Comparison of ENCODE assay signal across 17 cellular contexts in genomic region chr11:61377461-61378160, GRCh38. TPM values are rescaled to one million over a fixed set of nuclear protein-coding genes. Genes with fewer than 3 reads are reported as not detected.
DNase-seq lines count a peak whose midpoint lies in the region; FAIRE-seq and TF ChIP-seq lines count a peak whose summit lies in the region.
"Had no signal": no experiment of that assay in that cellular context is flagged by ENCODE, and none has a peak within 500 bp of the region (broad histone marks: within the 10 kb centered on the region; RNA-seq: fewer than 3 reads in every experiment).

No MANE protein-coding gene starts in this region.

- H3K4me2 ChIP-seq in PC-9 (0 out of 2 replicates have a peak overlapping the region, but pooled peaks have one; percentile 42), endothelial cell of umbilical vein (ENCODE audit: insufficient read depth, low read length) (no peak overlapping the region), neural progenitor cell (no peak overlapping the region)

- no peak overlapping the region for H3K9ac ChIP-seq in endothelial cell of umbilical vein (replicated peaks; ENCODE audit: extremely low read depth, insufficient read depth, low read length)
- H3K9ac ChIP-seq in neural progenitor cell = no peak overlapping the region

- H3K9me3 ChIP-seq in PC-9 (ENCODE audit: insufficient read depth, low read depth) (peaks cover 5% of the 10 kb centered on the region), endothelial cell of umbilical vein (replicated peaks; ENCODE audit: control insufficient read depth, insufficient read depth, low read length) (no peaks in the 10 kb centered on the region), neural progenitor cell (ENCODE audit: low read depth) (peaks cover 12% of the 10 kb centered on the region)

- peak; percentile 37 for FAIRE-seq in endothelial cell of umbilical vein (lab: Jason Lieb, UNC)
- FAIRE-seq: HepG2 had no signal

- H3K27ac Mint-ChIP-seq in CD14-positive monocyte (peak overlapping the region; percentile 69 to 96 (median 89)), osteocyte (ENCODE audit: unreplicated experiment) (peak overlapping the region; percentile 91), neural progenitor cell (no peak overlapping the region)
- H3K27ac Mint-ChIP-seq: activated CD4-positive, alpha-beta memory T cell treated with anti-CD3 and anti-CD28 coated beads for 36 hours; activated naive CD8-positive, alpha-beta T cell treated with anti-CD3 and anti-CD28 coated beads, Interleukin-2, amount 10 ng/mL, durations not matched to agents 7 days and 5 days had no signal

- H3K27ac ChIP-seq in PC-9 (peak overlapping the region; percentile 62; the same call in 1 of the 2 replicates), endothelial cell of umbilical vein (ENCODE audit: insufficient read depth, low read depth, low read length) (no peak overlapping the region), neural progenitor cell (no peak overlapping the region)

- H3K27me3 Mint-ChIP-seq in CD14-positive monocyte (ENCODE audit: low read depth in 3 of 3) = peaks cover 0 to 5% (median 0%) of the 10 kb centered on the region in 3 donors
- no peaks in the 10 kb centered on the region for H3K27me3 Mint-ChIP-seq in osteocyte (ENCODE audit: unreplicated experiment)
- H3K27me3 Mint-ChIP-seq in neural progenitor cell (ENCODE audit: insufficient read depth, low read depth) = peaks cover 2% of the 10 kb centered on the region
- H3K27me3 Mint-ChIP-seq: activated CD4-positive, alpha-beta memory T cell treated with anti-CD3 and anti-CD28 coated beads for 36 hours; activated naive CD8-positive, alpha-beta T cell treated with anti-CD3 and anti-CD28 coated beads, Interleukin-2, amount 10 ng/mL, durations not matched to agents 7 days and 5 days; B cell had no signal

- H3K36me3 Mint-ChIP-seq in CD14-positive monocyte = peaks cover 17 to 25% of the 10 kb centered on the region in 2 donors
- peaks cover 7% of the 10 kb centered on the region for H3K36me3 Mint-ChIP-seq in osteocyte (ENCODE audit: unreplicated experiment)
- H3K36me3 Mint-ChIP-seq in neural progenitor cell = peaks cover 24% of the 10 kb centered on the region

- H3K79me2 ChIP-seq in PC-9 (ENCODE audit: low read depth) (no peaks in the 10 kb centered on the region), endothelial cell of umbilical vein (ENCODE audit: control insufficient read depth, insufficient read depth, low read length) (no peaks in the 10 kb centered on the region), neural progenitor cell (ENCODE audit: low read depth) (no peaks in the 10 kb centered on the region)

- H3K9me1 ChIP-seq in endothelial cell of umbilical vein (replicated peaks; ENCODE audit: control insufficient read depth, extremely low read depth, insufficient read depth, low read length) = no peaks in the 10 kb centered on the region

- CTCF ChIA-PET in PC-9 (lab: Charles Lee) (interaction anchor here (0.6 kb wide), 2 partner anchors 8 to 144 kb away, joined by 3 read pairs; no protein-coding TSS in a partner anchor), endothelial cell of umbilical vein (lab: Charles Lee) (interaction anchor here (2.5 to 4.5 kb wide), 2 partner anchors 7 to 41 kb away, joined by 11 to 24 read pairs; no protein-coding TSS in a partner anchor)

- no peak overlapping the region for H2AFZ ChIP-seq in PC-9
- no peak overlapping the region for H2AFZ ChIP-seq in endothelial cell of umbilical vein (ENCODE audit: low read depth, low read length)
- H2AFZ ChIP-seq in neural progenitor cell (replicated peaks) = no peak overlapping the region

- no peak for DNase-seq in CD14-positive monocyte (ENCODE audit: low spot score)
- DNase-seq in PC-9 = no peak
- no peak for DNase-seq in endothelial cell of umbilical vein (ENCODE audit: low read depth, low spot score)
- DNase-seq in osteocyte (ENCODE audit: extremely low spot score, unreplicated experiment) = no peak
- DNase-seq in neural progenitor cell (ENCODE audit: low spot score) = no peak
- no peak for DNase-seq in NCI-H2081 (lab: John Stamatoyannopoulos, UW)
- no peak for DNase-seq in NCI-H1436 (lab: John Stamatoyannopoulos, UW)
- no peak for DNase-seq in NCI-H2227 treated with DMSO at 0.1 percent for 48 hours (lab: John Stamatoyannopoulos, UW)
- DNase-seq: activated CD4-positive, alpha-beta memory T cell treated with anti-CD3 and anti-CD28 coated beads for 36 hours; activated naive CD8-positive, alpha-beta T cell treated with anti-CD3 and anti-CD28 coated beads, Interleukin-2, amount 10 ng/mL, durations not matched to agents 7 days and 5 days; activated T-cell treated with anti-CD3 and anti-CD28 coated beads, Interleukin-2, amount 50 U/mL, for 4 hours; head of caudate nucleus; NCI-H2107; SW 1271 had no signal

- TF ChIP-seq POLR2A in endothelial cell of umbilical vein (IDR thresholded peaks at IDR 0.05; ENCODE audit: low read depth, low read length) = no peak

- BruUV-seq in PC-9 (replicated peaks; lab: Mats Ljungman, UMichigan) = no TSS peak
- BruUV-seq in endothelial cell of umbilical vein (replicated peaks; lab: Mats Ljungman, UMichigan) = no TSS peak

- TF ChIP-seq CTCF in CD14-positive monocyte (IDR thresholded peaks at IDR 0.05) = no peak
- TF ChIP-seq CTCF in PC-9 (conservative IDR thresholded peaks at IDR 0.05) = no peak
- no peak for TF ChIP-seq CTCF in endothelial cell of umbilical vein (IDR thresholded peaks at IDR 0.05; ENCODE audit: extremely low read depth in 1 of 2, insufficient read depth in 1 of 2, low read depth in 1 of 2, low read length in 2 of 2)
- TF ChIP-seq CTCF in osteocyte (IDR thresholded peaks at IDR 0.05) = no peak
- TF ChIP-seq CTCF in neural progenitor cell (IDR thresholded peaks at IDR 0.05) = no peak

- H3K4me3 Mint-ChIP-seq in CD14-positive monocyte = no peak overlapping the region
- H3K4me3 Mint-ChIP-seq in osteocyte (ENCODE audit: unreplicated experiment) = no peak overlapping the region
- H3K4me3 Mint-ChIP-seq in neural progenitor cell = no peak overlapping the region
- H3K4me3 Mint-ChIP-seq: activated CD4-positive, alpha-beta memory T cell treated with anti-CD3 and anti-CD28 coated beads for 36 hours; activated naive CD8-positive, alpha-beta T cell treated with anti-CD3 and anti-CD28 coated beads, Interleukin-2, amount 10 ng/mL, durations not matched to agents 7 days and 5 days; activated T-cell treated with anti-CD3 and anti-CD28 coated beads, Interleukin-2, amount 50 U/mL, for 4 hours; B cell; neural crest cell had no signal

- dilution Hi-C loops in endothelial cell of umbilical vein (cut with MboI; ENCODE audit: extremely low pct_ligation_motif_present, low sequenced_read_pairs) = no loop called here

- H3K4me3 ChIP-seq in PC-9 = no peak overlapping the region
- no peak overlapping the region for H3K4me3 ChIP-seq in endothelial cell of umbilical vein (replicated peaks in 1 of 3; ENCODE audit: insufficient read depth in 1 of 3, low read depth in 1 of 3, low read length in 3 of 3)
- no peak overlapping the region for H3K4me3 ChIP-seq in neural progenitor cell

- H3K4me1 ChIP-seq in PC-9 (replicated peaks; ENCODE audit: insufficient read depth) = peaks cover 24% of the 10 kb centered on the region
- no peaks in the 10 kb centered on the region for H3K4me1 ChIP-seq in endothelial cell of umbilical vein (ENCODE audit: control insufficient read depth, extremely low read depth, insufficient read depth, low read length)
- H3K4me1 ChIP-seq in neural progenitor cell = no peaks in the 10 kb centered on the region

- intact Hi-C loops in CD14-positive monocyte (cut with micrococcal nuclease) (no loop called here), PC-9 (cut with micrococcal nuclease; ENCODE audit: unreplicated experiment) (no loop called here), endothelial cell of umbilical vein (cut with micrococcal nuclease) (no loop called here)

- H4K20me1 ChIP-seq in PC-9 (ENCODE audit: insufficient read depth) = no peaks in the 10 kb centered on the region
- no peaks in the 10 kb centered on the region for H4K20me1 ChIP-seq in endothelial cell of umbilical vein (replicated peaks; ENCODE audit: control insufficient read depth, extremely low read depth, insufficient read depth, low read length)
- H4K20me1 ChIP-seq in neural progenitor cell (ENCODE audit: low read depth) = no peaks in the 10 kb centered on the region

- H3K4me1 Mint-ChIP-seq in CD14-positive monocyte = peaks cover 32% of the 10 kb centered on the region
- H3K4me1 Mint-ChIP-seq in osteocyte (ENCODE audit: unreplicated experiment) = peaks cover 22% of the 10 kb centered on the region
- H3K4me1 Mint-ChIP-seq in neural progenitor cell = no peaks in the 10 kb centered on the region
- H3K4me1 Mint-ChIP-seq: activated naive CD8-positive, alpha-beta T cell treated with anti-CD3 and anti-CD28 coated beads, Interleukin-2, amount 10 ng/mL, durations not matched to agents 7 days and 5 days; B cell; neural crest cell had no signal

- H3K27me3 ChIP-seq in PC-9 (ENCODE audit: insufficient read depth, low read depth) = no peaks in the 10 kb centered on the region
- H3K27me3 ChIP-seq in endothelial cell of umbilical vein (ENCODE audit: control insufficient read depth in 2 of 2, insufficient read depth in 2 of 2, low read length in 2 of 2) = no peaks in the 10 kb centered on the region
- H3K27me3 ChIP-seq in neural progenitor cell = no peaks in the 10 kb centered on the region

- H3F3A ChIP-seq in PC-9 (ENCODE audit: insufficient read depth, low read depth) (peaks cover 29% of the 10 kb centered on the region), neural progenitor cell (ENCODE audit: low read depth) (no peaks in the 10 kb centered on the region)

- no peaks in the 10 kb centered on the region for H3K9me2 ChIP-seq in PC-9 (ENCODE audit: insufficient read depth)

- H3K9me3 Mint-ChIP-seq in CD14-positive monocyte (peaks cover 0 to 4% (median 0%) of the 10 kb centered on the region in 7 donors), osteocyte (ENCODE audit: unreplicated experiment) (no peaks in the 10 kb centered on the region), neural progenitor cell (peaks cover 11% of the 10 kb centered on the region)
- H3K9me3 Mint-ChIP-seq: activated T-cell treated with anti-CD3 and anti-CD28 coated beads, Interleukin-2, amount 50 U/mL, for 4 hours had no signal

- 0 out of 2 replicates have a peak, but pooled peaks cover 4% of the 10 kb centered on the region for H3K36me3 ChIP-seq in PC-9 (ENCODE audit: low read depth)
- no peaks in the 10 kb centered on the region for H3K36me3 ChIP-seq in endothelial cell of umbilical vein (ENCODE audit: control insufficient read depth in 2 of 2, extremely low read depth in 1 of 2, insufficient read depth in 2 of 2, low read length in 2 of 2)
- H3K36me3 ChIP-seq in neural progenitor cell = peaks cover 18% of the 10 kb centered on the region

- POLR2A ChIA-PET in PC-9 (lab: Charles Lee; ENCODE audit: unreplicated experiment) = no interaction called here
- POLR2A ChIA-PET in endothelial cell of umbilical vein (lab: Charles Lee) = no interaction called here

RNA-seq across cellular contexts. Expression of gene TMEM216, which starts 14.8 kb away (rescaled TPM):
- polyA plus RNA-seq in CD14-positive monocyte (10 to 100 TPM; 30.1 to 31.2 TPM), endothelial cell of umbilical vein (38.8 and 39.8 TPM in 2 replicates)
- total RNA-seq in PC-9 (2021) (17.6 and 21.1 TPM in 2 replicates), endothelial cell of umbilical vein (9.8 and 10.6 TPM in 2 replicates), osteocyte (11.3 and 11.4 TPM in 2 replicates), neural progenitor cell (ENCODE audit: low replicate concordance) (32.0 and 37.8 TPM in 2 replicates)
- 25.0 and 25.4 TPM in 2 replicates for polyA plus RNA-seq in endothelial cell of umbilical vein (2011; cell fraction: cytosol; rRNA removed)
- polyA plus RNA-seq in endothelial cell of umbilical vein (2011; cell fraction: nucleus; rRNA removed) = 12.1 and 14.2 TPM in 2 replicates
- polyA plus RNA-seq in endothelial cell of umbilical vein (2012) = 10.9 and 12.2 TPM in 2 replicates
- polyA minus RNA-seq in endothelial cell of umbilical vein = 18.2 and 27.7 TPM in 2 replicates
- polyA minus RNA-seq in endothelial cell of umbilical vein (2011; cell fraction: cytosol; rRNA and poly(A)+ RNA removed) = 2.7 TPM
- polyA minus RNA-seq in endothelial cell of umbilical vein (2011; cell fraction: nucleus; rRNA and poly(A)+ RNA removed) = 4.6 and 4.9 TPM in 2 replicates

RNA-seq across cellular contexts. Expression of gene TMEM138, which starts 15.4 kb away (rescaled TPM):
- polyA plus RNA-seq in CD14-positive monocyte (10 to 100 TPM; 34.5 to 50.7 TPM), endothelial cell of umbilical vein (60.0 and 85.1 TPM in 2 replicates)
- total RNA-seq in PC-9 (2021) (32.5 and 46.1 TPM in 2 replicates), endothelial cell of umbilical vein (37.9 and 43.6 TPM in 2 replicates), osteocyte (49.4 and 51.3 TPM in 2 replicates), neural progenitor cell (ENCODE audit: low replicate concordance) (30.7 and 37.6 TPM in 2 replicates)
- polyA plus RNA-seq in endothelial cell of umbilical vein (2011; cell fraction: cytosol; rRNA removed) = 48.1 and 55.3 TPM in 2 replicates
- 109 and 119 TPM in 2 replicates for polyA plus RNA-seq in endothelial cell of umbilical vein (2011; cell fraction: nucleus; rRNA removed)
- polyA plus RNA-seq in endothelial cell of umbilical vein (2012) = 37.1 and 52.5 TPM in 2 replicates
- 61.0 and 76.7 TPM in 2 replicates for polyA minus RNA-seq in endothelial cell of umbilical vein
- 17.6 TPM for polyA minus RNA-seq in endothelial cell of umbilical vein (2011; cell fraction: cytosol; rRNA and poly(A)+ RNA removed)
- polyA minus RNA-seq in endothelial cell of umbilical vein (2011; cell fraction: nucleus; rRNA and poly(A)+ RNA removed) = 45.5 and 62.4 TPM in 2 replicates

RNA-seq across cellular contexts. Expression of gene CYB561A3, which starts 15.9 kb away (rescaled TPM):
- 100 to 1,000 TPM; 112 TPM for polyA plus RNA-seq in CD14-positive monocyte
- 96.9 and 120 TPM in 2 replicates for total RNA-seq in PC-9 (2021)
- total RNA-seq in endothelial cell of umbilical vein = 41.6 and 44.0 TPM in 2 replicates
- 102 and 103 TPM in 2 replicates for polyA plus RNA-seq in endothelial cell of umbilical vein
- polyA plus RNA-seq in endothelial cell of umbilical vein (2011; cell fraction: cytosol; rRNA removed) = 58.9 and 65.6 TPM in 2 replicates
- polyA plus RNA-seq in endothelial cell of umbilical vein (2011; cell fraction: nucleus; rRNA removed) = 62.1 and 63.9 TPM in 2 replicates
- polyA plus RNA-seq in endothelial cell of umbilical vein (2012) = 34.4 and 39.0 TPM in 2 replicates
- polyA minus RNA-seq in endothelial cell of umbilical vein = 83.3 and 86.3 TPM in 2 replicates
- polyA minus RNA-seq in endothelial cell of umbilical vein (2011; cell fraction: cytosol; rRNA and poly(A)+ RNA removed) = 33.6 TPM
- 19.2 and 21.5 TPM in 2 replicates for polyA minus RNA-seq in endothelial cell of umbilical vein (2011; cell fraction: nucleus; rRNA and poly(A)+ RNA removed)
- 49.5 and 57.0 TPM in 2 replicates for total RNA-seq in osteocyte
- total RNA-seq in neural progenitor cell (ENCODE audit: low replicate concordance) = 12.1 and 18.2 TPM in 2 replicates

RNA-seq across cellular contexts. Expression of gene TKFC, which starts 44.6 kb away (rescaled TPM):
- 10 to 100 TPM; 29.5 to 29.6 TPM for polyA plus RNA-seq in CD14-positive monocyte
- 168 and 258 TPM in 2 replicates for total RNA-seq in PC-9 (2021)
- 28.6 and 30.8 TPM in 2 replicates for total RNA-seq in endothelial cell of umbilical vein
- polyA plus RNA-seq in endothelial cell of umbilical vein = 31.7 and 34.0 TPM in 2 replicates
- 16.7 and 21.4 TPM in 2 replicates for polyA plus RNA-seq in endothelial cell of umbilical vein (2011; cell fraction: cytosol; rRNA removed)
- 80.5 and 95.5 TPM in 2 replicates for polyA plus RNA-seq in endothelial cell of umbilical vein (2011; cell fraction: nucleus; rRNA removed)
- 20.7 and 27.4 TPM in 2 replicates for polyA plus RNA-seq in endothelial cell of umbilical vein (2012)
- 24.5 and 26.6 TPM in 2 replicates for polyA minus RNA-seq in endothelial cell of umbilical vein
- 45.1 TPM for polyA minus RNA-seq in endothelial cell of umbilical vein (2011; cell fraction: cytosol; rRNA and poly(A)+ RNA removed)
- 19.1 and 24.2 TPM in 2 replicates for polyA minus RNA-seq in endothelial cell of umbilical vein (2011; cell fraction: nucleus; rRNA and poly(A)+ RNA removed)
- 41.7 and 46.3 TPM in 2 replicates for total RNA-seq in osteocyte
- total RNA-seq in neural progenitor cell (ENCODE audit: low replicate concordance) = 27.3 and 79.3 TPM in 2 replicates

RNA-seq across cellular contexts. Expression of gene DDB1, which starts 44.7 kb away (rescaled TPM):
- polyA plus RNA-seq in CD14-positive monocyte (10 to 100 TPM; 86.6 to 97.2 TPM), endothelial cell of umbilical vein (196 and 230 TPM in 2 replicates)
- total RNA-seq in PC-9 (2021) (302 and 305 TPM in 2 replicates), endothelial cell of umbilical vein (229 TPM in 2 replicates), osteocyte (259 and 266 TPM in 2 replicates), neural progenitor cell (ENCODE audit: low replicate concordance) (275 and 314 TPM in 2 replicates)
- polyA plus RNA-seq in endothelial cell of umbilical vein (2011; cell fraction: cytosol; rRNA removed) = 195 and 198 TPM in 2 replicates
- polyA plus RNA-seq in endothelial cell of umbilical vein (2011; cell fraction: nucleus; rRNA removed) = 202 and 237 TPM in 2 replicates
- polyA plus RNA-seq in endothelial cell of umbilical vein (2012) = 160 and 171 TPM in 2 replicates
- polyA minus RNA-seq in endothelial cell of umbilical vein = 417 and 419 TPM in 2 replicates
- polyA minus RNA-seq in endothelial cell of umbilical vein (2011; cell fraction: cytosol; rRNA and poly(A)+ RNA removed) = 278 TPM
- polyA minus RNA-seq in endothelial cell of umbilical vein (2011; cell fraction: nucleus; rRNA and poly(A)+ RNA removed) = 149 and 190 TPM in 2 replicates
